In genomic region chr14:102256691-102257090, GRCh38 we compare ENCODE assay signal across 23 cellular contexts.
"Had no signal": no experiment of that assay in that cellular context is flagged by ENCODE, and none has a peak within 500 bp of the region (broad histone marks: within the 10 kb centered on the region; RNA-seq: fewer than 3 reads in every experiment).

No MANE protein-coding gene starts in this region.

- H3K9me3 ChIP-seq: body of pancreas had no signal

- FAIRE-seq: TTC549 had no signal

- H3K27ac ChIP-seq: body of pancreas had no signal

- ATAC-seq: activated CD8-positive, alpha-beta memory T cell treated with anti-CD3 and anti-CD28 coated beads, Interleukin-2, amount 10 ng/mL, durations not matched to agents 7 days and 5 days; body of pancreas; T-cell had no signal

- H3K27me3 ChIP-seq: body of pancreas had no signal

- DNase-seq: activated B cell treated with CpG ODN at 0.5 μM for 24 hours; activated CD4-positive, alpha-beta T cell treated with anti-CD3 and anti-CD28 coated beads for 1 hour; activated CD4-positive, alpha-beta T cell treated with anti-CD3 and anti-CD28 coated beads, Interleukin-2, amount 10 ng/mL, durations not matched to agents 24 days and 14 days; activated CD4-positive, alpha-beta T cell treated with anti-CD3 and anti-CD28 coated beads, Interleukin-2, amount 50 U/mL, for 48 hours; activated CD8-positive, alpha-beta memory T cell treated with anti-CD3 and anti-CD28 coated beads, Interleukin-2, amount 10 ng/mL, durations not matched to agents 7 days and 5 days; activated effector memory CD4-positive, alpha-beta T cell treated with Interleukin-2 at 50 U/mL for 16 hours; activated naive CD4-positive, alpha-beta T cell; activated T-cell treated with anti-CD3 and anti-CD28 coated beads, Interleukin-2, amount 50 U/mL, for 24 hours; body of pancreas; Kasumi-1; NCI-H1048; NCI-H146; NCI-H187 treated with DMSO at 0.1 percent for 48 hours; NCI-H345; NCI-H510A; NCI-H526 treated with DMSO at 0.1 percent for 48 hours; NCI-H82; Right ventricle myocardium superior; RPMI8226; T-cell; T-helper 2 cell; T1000 had no signal

- H3K4me3 ChIP-seq: body of pancreas had no signal
